In genomic region chr7:130854481-130854880, GRCh38 we compare ENCODE assay signal across 23 cellular contexts.
DNase-seq lines count a peak whose midpoint lies in the region; ATAC-seq, FAIRE-seq and TF ChIP-seq lines count a peak whose summit lies in the region.
"Had no signal": no experiment of that assay in that cellular context is flagged by ENCODE, and none has a peak within 500 bp of the region (broad histone marks: within the 10 kb centered on the region; RNA-seq: fewer than 3 reads in every experiment).

No MANE protein-coding gene starts in this region.

- RAD21 ChIA-PET in HCT116 (lab: Charles Lee; ENCODE audit: low non-redundant PET in 1 of 2, low total read pairs in 2 of 2, uncharacterized antibody in 2 of 2, unreplicated experiment in 2 of 2) = no interaction called here

- TF ChIP-seq POLR2A in HCT116 (IDR thresholded peaks at IDR 0.05; ENCODE audit: borderline replicate concordance, extremely low read depth, insufficient read depth, insufficient read length) (no peak), ovary (IDR thresholded peaks at IDR 0.05) (no peak)

- no peaks in the 10 kb centered on the region for H3K79me2 ChIP-seq in ACC112 (ENCODE audit: control insufficient read depth, insufficient read depth, low read length, unreplicated experiment)
- H3K79me2 ChIP-seq in HCT116 (ENCODE audit: insufficient read depth, low read length) = peaks cover 4% of the 10 kb centered on the region; the same call in 1 of the 2 replicates
- H3K79me2 ChIP-seq in smooth muscle cell (ENCODE audit: low read depth) = no peaks in the 10 kb centered on the region

- H3K9ac ChIP-seq in HCT116 (ENCODE audit: low read length) = peak overlapping the region; percentile 62
- peak overlapping the region; percentile 52 for H3K9ac ChIP-seq in adipocyte (ENCODE audit: low read length)
- H3K9ac ChIP-seq in smooth muscle cell (ENCODE audit: low read depth) = no peak overlapping the region

- CTCF ChIA-PET in HCT116 (lab: Charles Lee) = no interaction called here

- no TSS peak for BruUV-seq in HCT116 (replicated peaks; lab: Mats Ljungman, UMichigan)

- H3K27ac ChIP-seq in ACC112 (ENCODE audit: low read depth, low read length) (peak overlapping the region; percentile 37; the same call in 1 of the 2 replicates), HCT116 (ENCODE audit: low read depth, low read length) (peak overlapping the region; percentile 87), smooth muscle cell (ENCODE audit: low read depth) (peak overlapping the region; percentile 75), ovary (no peak overlapping the region)

- H3K4me3 ChIP-seq in ACC112 (ENCODE audit: low read depth, low read length) (no peak overlapping the region), HCT116 (replicated peaks in 1 of 2; ENCODE audit: low read depth in 1 of 2, low read length in 2 of 2) (no peak overlapping the region), adipocyte (ENCODE audit: low read length) (no peak overlapping the region), smooth muscle cell (no peak overlapping the region), ovary (no peak overlapping the region)
- H3K4me3 ChIP-seq: MG63 had no signal

- H3K36me3 ChIP-seq in ACC112 (ENCODE audit: insufficient read depth, low read length) (peaks cover 59% of the 10 kb centered on the region), HCT116 (ENCODE audit: control insufficient read depth in 1 of 2, insufficient read depth in 2 of 2, low read length in 2 of 2) (peaks cover 0 to 48% of the 10 kb centered on the region in 2 experiments; a peak in 2 of 4 replicates), adipocyte (ENCODE audit: control insufficient read depth, insufficient read depth, low read length, severe bottlenecking) (peaks cover 66% of the 10 kb centered on the region), smooth muscle cell (ENCODE audit: low read depth) (peaks cover 27% of the 10 kb centered on the region), ovary (no peaks in the 10 kb centered on the region)
- H3K36me3 ChIP-seq: BE2C had no signal

- POLR2A ChIA-PET in HCT116 (lab: Charles Lee) = no interaction called here

- no peak for TF ChIP-seq EP300 in ovary (IDR thresholded peaks at IDR 0.05)

- H3K27me3 ChIP-seq in ACC112 (ENCODE audit: insufficient read depth, low read length) = no peaks in the 10 kb centered on the region
- no peaks in the 10 kb centered on the region for H3K27me3 ChIP-seq in HCT116 (ENCODE audit: insufficient read depth, low read length)
- no peaks in the 10 kb centered on the region for H3K27me3 ChIP-seq in adipocyte (replicated peaks; ENCODE audit: control insufficient read depth, insufficient read depth, low read length)
- H3K27me3 ChIP-seq in smooth muscle cell (ENCODE audit: low read depth) = no peaks in the 10 kb centered on the region
- H3K27me3 ChIP-seq in ovary = no peaks in the 10 kb centered on the region
- H3K27me3 ChIP-seq: BE2C, MG63 had no signal

- peaks cover 6% of the 10 kb centered on the region for H3F3A ChIP-seq in smooth muscle cell (ENCODE audit: low read depth)

- peaks cover 4 to 16% of the 10 kb centered on the region in 2 experiments; a peak in 2 of 4 replicates for H3K9me3 ChIP-seq in HCT116 (ENCODE audit: control insufficient read depth in 1 of 2, insufficient read depth in 1 of 2, low read depth in 1 of 2, low read length in 2 of 2)
- peaks cover 28% of the 10 kb centered on the region for H3K9me3 ChIP-seq in adipocyte (ENCODE audit: control insufficient read depth, low read length)
- peaks cover 19% of the 10 kb centered on the region for H3K9me3 ChIP-seq in smooth muscle cell (replicated peaks; ENCODE audit: low read depth)
- peaks cover 0 to 4% of the 10 kb centered on the region in 2 donors for H3K9me3 ChIP-seq in ovary

- no peak for TF ChIP-seq RAD21 in HCT116 (IDR thresholded peaks at IDR 0.05; ENCODE audit: low read depth)

- H4K20me1 ChIP-seq in HCT116 (ENCODE audit: insufficient read depth) (no peaks in the 10 kb centered on the region), smooth muscle cell (ENCODE audit: low read depth) (no peaks in the 10 kb centered on the region)

- no peak for ATAC-seq in HCT116
- no peak for ATAC-seq in HG03439 (IDR thresholded peaks at IDR 0.05; ENCODE audit: unreplicated experiment)

- TF ChIP-seq CTCF in HCT116 (IDR thresholded peaks at IDR 0.05 in 2 of 3, conservative IDR thresholded peaks at IDR 0.05 in 1 of 3; ENCODE audit: borderline replicate concordance in 1 of 3, insufficient read depth in 1 of 3, low read depth in 2 of 3, low read length in 2 of 3) (no peak), smooth muscle cell (IDR thresholded peaks at IDR 0.05; ENCODE audit: borderline replicate concordance, insufficient read depth, poor library complexity, severe bottlenecking) (no peak), ovary (IDR thresholded peaks at IDR 0.05) (no peak)

- intact Hi-C loops in HCT116 (cut with micrococcal nuclease) = no loop called here
- intact Hi-C loops in ovary (cut with DNase I) = no loop called here

- no peak for FAIRE-seq in frontal cortex (lab: Jason Lieb, UNC)
- FAIRE-seq: GM19239, HTR-8/SVneo had no signal

- H3K4me2 ChIP-seq in HCT116 (ENCODE audit: low read length) (peak overlapping the region; percentile 66), smooth muscle cell (no peak overlapping the region)

- WGBS in smooth muscle cell (ENCODE audit: low lambda C conversion rate) = 56% methylated on average over 1 of the region's 1 CpG
- 91 to 93% (median 93%) methylated on average over 1 of the region's 1 CpG for WGBS in ovary, 3 donors

- no peak overlapping the region for H2AFZ ChIP-seq in ACC112 (ENCODE audit: low read length, unreplicated experiment)
- no peak overlapping the region for H2AFZ ChIP-seq in HCT116 (ENCODE audit: low read depth, low read length, poor library complexity, severe bottlenecking)
- no peak overlapping the region for H2AFZ ChIP-seq in smooth muscle cell (ENCODE audit: low read depth)

- H3K9me2 ChIP-seq in HCT116 (ENCODE audit: insufficient read depth) = no peaks in the 10 kb centered on the region

- no peak for DNase-seq in HCT116 (ENCODE audit: low read depth, low spot score)
- no peak for DNase-seq in adipocyte (ENCODE audit: low read depth)
- DNase-seq in smooth muscle cell (lab: John Stamatoyannopoulos, UW; ENCODE audit: unreplicated experiment) = no peak
- DNase-seq in ovary = no peak
- no peak for DNase-seq in frontal cortex (ENCODE audit: low spot score in 2 of 2)
- DNase-seq: ACHN; BE2C; CD8-positive, alpha-beta memory T cell; DMS 273 treated with DMSO at 0.1 percent for 48 hours; DMS79 treated with DMSO at 0.1 percent for 48 hours; KBM-7; MG63; NCI-H2029; NCI-H446; NCI-H524 treated with DMSO at 0.1 percent for 48 hours; NCI-H82; NK-92 treated with Interleukin-12 subunit alpha and Interleukin-12 subunit beta, amount 100 ng/mL, for 24 hours; RPMI8226; SHP77 had no signal

- H3K4me1 ChIP-seq in ACC112 (ENCODE audit: control insufficient read depth, insufficient read depth, low read length, unreplicated experiment) (peaks cover 37% of the 10 kb centered on the region), HCT116 (ENCODE audit: control insufficient read depth in 1 of 2, insufficient read depth in 2 of 2, low read length in 2 of 2) (peaks cover 36 to 71% of the 10 kb centered on the region in 2 experiments), adipocyte (ENCODE audit: control insufficient read depth, insufficient read depth, low read length) (peaks cover 48% of the 10 kb centered on the region), smooth muscle cell (ENCODE audit: low read depth) (peaks cover 5% of the 10 kb centered on the region), ovary (ENCODE audit: insufficient read depth) (no peaks in the 10 kb centered on the region)
- H3K4me1 ChIP-seq: BE2C had no signal

TF ChIP-seq in HCT116, 20 proteins besides CTCF, POLR2A, EP300 and RAD21:
- TF ChIP-seq CEBPB (IDR thresholded peaks at IDR 0.05; ENCODE audit: low read depth) (peak; percentile 90), POLR2AphosphoS5 (IDR thresholded peaks at IDR 0.05; ENCODE audit: low read depth, low read length) (peak; percentile 24; the same call in 1 of the 2 replicates), JUND (IDR thresholded peaks at IDR 0.05) (no peak), CBX3 (IDR thresholded peaks at IDR 0.05; ENCODE audit: low read depth) (0 out of 2 replicates have a peak, but pooled peaks have one; percentile 29), EGR1 (IDR thresholded peaks at IDR 0.05; ENCODE audit: low read depth) (no peak; the same call in 1 of the 2 replicates), ZFX (IDR thresholded peaks at IDR 0.05) (no peak), SP1 (IDR thresholded peaks at IDR 0.05; ENCODE audit: low read depth) (0 out of 2 replicates have a peak, but pooled peaks have one; percentile 16), EZH2 (IDR thresholded peaks at IDR 0.05) (no peak)

Comparison
In these comparisons a context has a peak if more than half of its experiments do, and no peak if none do; other contexts are left out.
1. H3K27ac ChIP-seq: peak in ACC112 (single experiment), HCT116 (single experiment) and smooth muscle cell (single experiment); none in ovary (0 of 2).